Comparison of ENCODE assay signal across 1 cellular context in the genomic region with DNA sequence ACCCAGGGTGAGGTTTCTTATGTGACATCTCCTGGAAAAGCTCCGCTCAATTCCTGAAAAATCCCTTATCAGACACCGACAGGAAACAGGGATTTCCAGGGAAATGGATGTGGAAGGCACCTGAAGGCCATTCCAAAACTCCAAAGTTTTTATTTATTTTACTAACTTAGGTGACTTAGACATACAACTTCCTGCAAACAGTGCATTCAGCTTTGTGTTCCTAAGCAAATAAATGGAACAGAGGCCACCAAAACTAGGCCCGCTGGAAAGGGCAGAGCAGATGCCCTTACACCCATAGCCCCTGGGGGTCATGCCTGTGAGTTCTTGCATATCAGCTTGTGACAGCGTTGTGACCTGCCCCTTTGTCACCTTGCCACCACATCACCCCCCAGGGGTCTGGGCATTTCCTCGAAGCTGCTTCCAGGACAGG.
TF ChIP-seq lines count a peak whose summit lies in the region.

No MANE protein-coding gene starts in this region.

TF ChIP-seq in HepG2, 621 proteins besides CTCF, POLR2A, EP300 and RAD21 (continued from another document and continues in another):
- TF ChIP-seq, protein P1, sequence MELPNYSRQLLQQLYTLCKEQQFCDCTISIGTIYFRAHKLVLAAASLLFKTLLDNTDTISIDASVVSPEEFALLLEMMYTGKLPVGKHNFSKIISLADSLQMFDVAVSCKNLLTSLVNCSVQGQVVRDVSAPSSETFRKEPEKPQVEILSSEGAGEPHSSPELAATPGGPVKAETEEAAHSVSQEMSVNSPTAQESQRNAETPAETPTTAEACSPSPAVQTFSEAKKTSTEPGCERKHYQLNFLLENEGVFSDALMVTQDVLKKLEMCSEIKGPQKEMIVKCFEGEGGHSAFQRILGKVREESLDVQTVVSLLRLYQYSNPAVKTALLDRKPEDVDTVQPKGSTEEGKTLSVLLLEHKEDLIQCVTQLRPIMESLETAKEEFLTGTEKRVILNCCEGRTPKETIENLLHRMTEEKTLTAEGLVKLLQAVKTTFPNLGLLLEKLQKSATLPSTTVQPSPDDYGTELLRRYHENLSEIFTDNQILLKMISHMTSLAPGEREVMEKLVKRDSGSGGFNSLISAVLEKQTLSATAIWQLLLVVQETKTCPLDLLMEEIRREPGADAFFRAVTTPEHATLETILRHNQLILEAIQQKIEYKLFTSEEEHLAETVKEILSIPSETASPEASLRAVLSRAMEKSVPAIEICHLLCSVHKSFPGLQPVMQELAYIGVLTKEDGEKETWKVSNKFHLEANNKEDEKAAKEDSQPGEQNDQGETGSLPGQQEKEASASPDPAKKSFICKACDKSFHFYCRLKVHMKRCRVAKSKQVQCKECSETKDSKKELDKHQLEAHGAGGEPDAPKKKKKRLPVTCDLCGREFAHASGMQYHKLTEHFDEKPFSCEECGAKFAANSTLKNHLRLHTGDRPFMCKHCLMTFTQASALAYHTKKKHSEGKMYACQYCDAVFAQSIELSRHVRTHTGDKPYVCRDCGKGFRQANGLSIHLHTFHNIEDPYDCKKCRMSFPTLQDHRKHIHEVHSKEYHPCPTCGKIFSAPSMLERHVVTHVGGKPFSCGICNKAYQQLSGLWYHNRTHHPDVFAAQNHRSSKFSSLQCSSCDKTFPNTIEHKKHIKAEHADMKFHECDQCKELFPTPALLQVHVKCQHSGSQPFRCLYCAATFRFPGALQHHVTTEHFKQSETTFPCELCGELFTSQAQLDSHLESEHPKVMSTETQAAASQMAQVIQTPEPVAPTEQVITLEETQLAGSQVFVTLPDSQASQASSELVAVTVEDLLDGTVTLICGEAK (IDR thresholded peaks at IDR 0.05), result no peak
- TF ChIP-seq, protein P1 (CRISPR knock-in tag; IDR thresholded peaks at IDR 0.05), result no peak; the same call in 1 of the 2 replicates
- TF ChIP-seq GATAD2A (CRISPR knock-in tag; IDR thresholded peaks at IDR 0.05) (peak; percentile 48; the same call in 1 of the 2 replicates), NFKBIZ (CRISPR knock-in tag; IDR thresholded peaks at IDR 0.05) (no peak), ZNF317 (CRISPR knock-in tag; IDR thresholded peaks at IDR 0.05) (peak; percentile 44; the same call in 1 of the 2 replicates), ZNF17 (CRISPR knock-in tag; IDR thresholded peaks at IDR 0.05) (no peak), ISL2 (CRISPR knock-in tag; IDR thresholded peaks at IDR 0.05) (peak; percentile 48; the same call in 1 of the 2 replicates), TCF12 (IDR thresholded peaks at IDR 0.05) (no peak), TCF12 (CRISPR knock-in tag; IDR thresholded peaks at IDR 0.05) (peak; percentile 72), ZNF331 (CRISPR knock-in tag; IDR thresholded peaks at IDR 0.05) (no peak), ZNF33B (CRISPR knock-in tag; IDR thresholded peaks at IDR 0.05) (no peak), ZNF256 (CRISPR knock-in tag; conservative IDR thresholded peaks at IDR 0.05) (no peak), NR2F1 (CRISPR knock-in tag; IDR thresholded peaks at IDR 0.05) (peak; percentile 40 to 68; a peak in 3 of 4 replicates), ZNF546 (CRISPR knock-in tag; conservative IDR thresholded peaks at IDR 0.05) (no peak), ZNF772 (CRISPR knock-in tag; IDR thresholded peaks at IDR 0.05) (no peak), ZNF7 (CRISPR knock-in tag; IDR thresholded peaks at IDR 0.05) (no peak), KDM6A (CRISPR knock-in tag; IDR thresholded peaks at IDR 0.05; ENCODE audit: low read depth) (no peak), ZNF614 (CRISPR knock-in tag; IDR thresholded peaks at IDR 0.05; ENCODE audit: borderline replicate concordance) (peak; percentile 38; the same call in 1 of the 2 replicates), TSC22D2 (CRISPR knock-in tag; IDR thresholded peaks at IDR 0.05; ENCODE audit: borderline replicate concordance) (no peak), CREB1 (IDR thresholded peaks at IDR 0.05) (no peak), CREB1 (CRISPR knock-in tag; IDR thresholded peaks at IDR 0.05) (peak; percentile 37; the same call in 1 of the 2 replicates), KMT2A (CRISPR knock-in tag; IDR thresholded peaks at IDR 0.05) (no peak), ZNF292 (CRISPR knock-in tag; IDR thresholded peaks at IDR 0.05; ENCODE audit: borderline replicate concordance, low read depth) (no peak), TEAD3 (CRISPR knock-in tag; optimal IDR thresholded peaks at IDR 0.05; ENCODE audit: borderline replicate concordance) (peak; percentile 40), HNRNPH1 (optimal IDR thresholded peaks at IDR 0.05; ENCODE audit: low read depth, low read length) (no peak), ZNF850 (CRISPR knock-in tag; conservative IDR thresholded peaks at IDR 0.05) (no peak), FOSL1 (CRISPR knock-in tag; IDR thresholded peaks at IDR 0.05; ENCODE audit: borderline replicate concordance) (no peak), TCF7 (IDR thresholded peaks at IDR 0.05; ENCODE audit: low read depth) (peak; percentile 51), ZNF781 (CRISPR knock-in tag; IDR thresholded peaks at IDR 0.05; ENCODE audit: borderline replicate concordance, not compliant biosample characterization) (no peak), HNF4A (CRISPR knock-in tag; IDR thresholded peaks at IDR 0.05) (peak; percentile 68), SMC3 (IDR thresholded peaks at IDR 0.05; ENCODE audit: low read length) (no peak), ZNF713 (CRISPR knock-in tag; IDR thresholded peaks at IDR 0.05) (no peak), NFIC (IDR thresholded peaks at IDR 0.05; ENCODE audit: low read length) (peak; percentile 87; the same call in 1 of the 2 replicates)
- TF ChIP-seq, protein P2, sequence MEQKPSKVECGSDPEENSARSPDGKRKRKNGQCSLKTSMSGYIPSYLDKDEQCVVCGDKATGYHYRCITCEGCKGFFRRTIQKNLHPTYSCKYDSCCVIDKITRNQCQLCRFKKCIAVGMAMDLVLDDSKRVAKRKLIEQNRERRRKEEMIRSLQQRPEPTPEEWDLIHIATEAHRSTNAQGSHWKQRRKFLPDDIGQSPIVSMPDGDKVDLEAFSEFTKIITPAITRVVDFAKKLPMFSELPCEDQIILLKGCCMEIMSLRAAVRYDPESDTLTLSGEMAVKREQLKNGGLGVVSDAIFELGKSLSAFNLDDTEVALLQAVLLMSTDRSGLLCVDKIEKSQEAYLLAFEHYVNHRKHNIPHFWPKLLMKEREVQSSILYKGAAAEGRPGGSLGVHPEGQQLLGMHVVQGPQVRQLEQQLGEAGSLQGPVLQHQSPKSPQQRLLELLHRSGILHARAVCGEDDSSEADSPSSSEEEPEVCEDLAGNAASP (CRISPR knock-in tag; IDR thresholded peaks at IDR 0.05; ENCODE audit: borderline replicate concordance), result peak; percentile 49; the same call in 1 of the 2 replicates
- TF ChIP-seq, protein P3, sequence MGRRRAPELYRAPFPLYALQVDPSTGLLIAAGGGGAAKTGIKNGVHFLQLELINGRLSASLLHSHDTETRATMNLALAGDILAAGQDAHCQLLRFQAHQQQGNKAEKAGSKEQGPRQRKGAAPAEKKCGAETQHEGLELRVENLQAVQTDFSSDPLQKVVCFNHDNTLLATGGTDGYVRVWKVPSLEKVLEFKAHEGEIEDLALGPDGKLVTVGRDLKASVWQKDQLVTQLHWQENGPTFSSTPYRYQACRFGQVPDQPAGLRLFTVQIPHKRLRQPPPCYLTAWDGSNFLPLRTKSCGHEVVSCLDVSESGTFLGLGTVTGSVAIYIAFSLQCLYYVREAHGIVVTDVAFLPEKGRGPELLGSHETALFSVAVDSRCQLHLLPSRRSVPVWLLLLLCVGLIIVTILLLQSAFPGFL (CRISPR knock-in tag; IDR thresholded peaks at IDR 0.05), result no peak
- TF ChIP-seq, protein P4, sequence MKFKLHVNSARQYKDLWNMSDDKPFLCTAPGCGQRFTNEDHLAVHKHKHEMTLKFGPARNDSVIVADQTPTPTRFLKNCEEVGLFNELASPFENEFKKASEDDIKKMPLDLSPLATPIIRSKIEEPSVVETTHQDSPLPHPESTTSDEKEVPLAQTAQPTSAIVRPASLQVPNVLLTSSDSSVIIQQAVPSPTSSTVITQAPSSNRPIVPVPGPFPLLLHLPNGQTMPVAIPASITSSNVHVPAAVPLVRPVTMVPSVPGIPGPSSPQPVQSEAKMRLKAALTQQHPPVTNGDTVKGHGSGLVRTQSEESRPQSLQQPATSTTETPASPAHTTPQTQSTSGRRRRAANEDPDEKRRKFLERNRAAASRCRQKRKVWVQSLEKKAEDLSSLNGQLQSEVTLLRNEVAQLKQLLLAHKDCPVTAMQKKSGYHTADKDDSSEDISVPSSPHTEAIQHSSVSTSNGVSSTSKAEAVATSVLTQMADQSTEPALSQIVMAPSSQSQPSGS (CRISPR knock-in tag; IDR thresholded peaks at IDR 0.05), result peak; percentile 39; the same call in 1 of the 2 replicates
- TF ChIP-seq, protein P5, sequence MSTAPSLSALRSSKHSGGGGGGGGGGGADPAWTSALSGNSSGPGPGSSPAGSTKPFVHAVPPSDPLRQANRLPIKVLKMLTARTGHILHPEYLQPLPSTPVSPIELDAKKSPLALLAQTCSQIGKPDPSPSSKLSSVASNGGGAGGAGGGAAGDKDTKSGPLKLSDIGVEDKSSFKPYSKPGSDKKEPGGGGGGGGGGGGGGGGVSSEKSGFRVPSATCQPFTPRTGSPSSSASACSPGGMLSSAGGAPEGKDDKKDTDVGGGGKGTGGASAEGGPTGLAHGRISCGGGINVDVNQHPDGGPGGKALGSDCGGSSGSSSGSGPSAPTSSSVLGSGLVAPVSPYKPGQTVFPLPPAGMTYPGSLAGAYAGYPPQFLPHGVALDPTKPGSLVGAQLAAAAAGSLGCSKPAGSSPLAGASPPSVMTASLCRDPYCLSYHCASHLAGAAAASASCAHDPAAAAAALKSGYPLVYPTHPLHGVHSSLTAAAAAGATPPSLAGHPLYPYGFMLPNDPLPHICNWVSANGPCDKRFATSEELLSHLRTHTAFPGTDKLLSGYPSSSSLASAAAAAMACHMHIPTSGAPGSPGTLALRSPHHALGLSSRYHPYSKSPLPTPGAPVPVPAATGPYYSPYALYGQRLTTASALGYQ (CRISPR knock-in tag; IDR thresholded peaks at IDR 0.05), result 0 out of 2 replicates have a peak, but pooled peaks have one; percentile 81
- TF ChIP-seq, protein P6, sequence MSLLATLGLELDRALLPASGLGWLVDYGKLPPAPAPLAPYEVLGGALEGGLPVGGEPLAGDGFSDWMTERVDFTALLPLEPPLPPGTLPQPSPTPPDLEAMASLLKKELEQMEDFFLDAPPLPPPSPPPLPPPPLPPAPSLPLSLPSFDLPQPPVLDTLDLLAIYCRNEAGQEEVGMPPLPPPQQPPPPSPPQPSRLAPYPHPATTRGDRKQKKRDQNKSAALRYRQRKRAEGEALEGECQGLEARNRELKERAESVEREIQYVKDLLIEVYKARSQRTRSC (CRISPR knock-in tag; IDR thresholded peaks at IDR 0.05; ENCODE audit: low read depth), result no peak
- TF ChIP-seq, protein P7, sequence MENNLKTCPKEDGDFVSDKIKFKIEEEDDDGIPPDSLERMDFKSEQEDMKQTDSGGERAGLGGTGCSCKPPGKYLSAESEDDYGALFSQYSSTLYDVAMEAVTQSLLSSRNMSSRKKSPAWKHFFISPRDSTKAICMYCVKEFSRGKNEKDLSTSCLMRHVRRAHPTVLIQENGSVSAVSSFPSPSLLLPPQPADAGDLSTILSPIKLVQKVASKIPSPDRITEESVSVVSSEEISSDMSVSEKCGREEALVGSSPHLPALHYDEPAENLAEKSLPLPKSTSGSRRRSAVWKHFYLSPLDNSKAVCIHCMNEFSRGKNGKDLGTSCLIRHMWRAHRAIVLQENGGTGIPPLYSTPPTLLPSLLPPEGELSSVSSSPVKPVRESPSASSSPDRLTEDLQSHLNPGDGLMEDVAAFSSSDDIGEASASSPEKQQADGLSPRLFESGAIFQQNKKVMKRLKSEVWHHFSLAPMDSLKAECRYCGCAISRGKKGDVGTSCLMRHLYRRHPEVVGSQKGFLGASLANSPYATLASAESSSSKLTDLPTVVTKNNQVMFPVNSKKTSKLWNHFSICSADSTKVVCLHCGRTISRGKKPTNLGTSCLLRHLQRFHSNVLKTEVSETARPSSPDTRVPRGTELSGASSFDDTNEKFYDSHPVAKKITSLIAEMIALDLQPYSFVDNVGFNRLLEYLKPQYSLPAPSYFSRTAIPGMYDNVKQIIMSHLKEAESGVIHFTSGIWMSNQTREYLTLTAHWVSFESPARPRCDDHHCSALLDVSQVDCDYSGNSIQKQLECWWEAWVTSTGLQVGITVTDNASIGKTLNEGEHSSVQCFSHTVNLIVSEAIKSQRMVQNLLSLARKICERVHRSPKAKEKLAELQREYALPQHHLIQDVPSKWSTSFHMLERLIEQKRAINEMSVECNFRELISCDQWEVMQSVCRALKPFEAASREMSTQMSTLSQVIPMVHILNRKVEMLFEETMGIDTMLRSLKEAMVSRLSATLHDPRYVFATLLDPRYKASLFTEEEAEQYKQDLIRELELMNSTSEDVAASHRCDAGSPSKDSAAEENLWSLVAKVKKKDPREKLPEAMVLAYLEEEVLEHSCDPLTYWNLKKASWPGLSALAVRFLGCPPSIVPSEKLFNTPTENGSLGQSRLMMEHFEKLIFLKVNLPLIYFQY (CRISPR knock-in tag; IDR thresholded peaks at IDR 0.05; ENCODE audit: borderline replicate concordance), result no peak
- TF ChIP-seq, protein P8, sequence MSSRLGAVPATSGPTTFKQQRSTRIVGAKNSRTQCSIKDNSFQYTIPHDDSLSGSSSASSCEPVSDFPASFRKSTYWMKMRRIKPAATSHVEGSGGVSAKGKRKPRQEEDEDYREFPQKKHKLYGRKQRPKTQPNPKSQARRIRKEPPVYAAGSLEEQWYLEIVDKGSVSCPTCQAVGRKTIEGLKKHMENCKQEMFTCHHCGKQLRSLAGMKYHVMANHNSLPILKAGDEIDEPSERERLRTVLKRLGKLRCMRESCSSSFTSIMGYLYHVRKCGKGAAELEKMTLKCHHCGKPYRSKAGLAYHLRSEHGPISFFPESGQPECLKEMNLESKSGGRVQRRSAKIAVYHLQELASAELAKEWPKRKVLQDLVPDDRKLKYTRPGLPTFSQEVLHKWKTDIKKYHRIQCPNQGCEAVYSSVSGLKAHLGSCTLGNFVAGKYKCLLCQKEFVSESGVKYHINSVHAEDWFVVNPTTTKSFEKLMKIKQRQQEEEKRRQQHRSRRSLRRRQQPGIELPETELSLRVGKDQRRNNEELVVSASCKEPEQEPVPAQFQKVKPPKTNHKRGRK (CRISPR knock-in tag; IDR thresholded peaks at IDR 0.05), result no peak
